2 cellular contexts compared by ENCODE assay signal in genomic region chr18:62442391-62442790, GRCh38.
A peak's percentile ranks its signal among the peaks of the same experiment; 100 is the strongest.
TF ChIP-seq lines count a peak whose summit lies in the region.

No MANE protein-coding gene starts in this region.

TF ChIP-seq in HepG2, 621 proteins besides CTCF, POLR2A, EP300 and RAD21:
- peak; percentile 27; the same call in 1 of the 2 replicates for TF ChIP-seq ZBTB33 (CRISPR knock-in tag; IDR thresholded peaks at IDR 0.05)
- no peak for TF ChIP-seq USF2 (IDR thresholded peaks at IDR 0.05; ENCODE audit: low read depth, low read length)
- TF ChIP-seq USF2 (CRISPR knock-in tag; IDR thresholded peaks at IDR 0.05; ENCODE audit: borderline replicate concordance): no peak
- no peak for TF ChIP-seq TAF1 (CRISPR knock-in tag; IDR thresholded peaks at IDR 0.05)

TF ChIP-seq in H1, 55 proteins besides CTCF, POLR2A, EP300 and RAD21:
- TF ChIP-seq KDM5A (IDR thresholded peaks at IDR 0.05; ENCODE audit: low read length): no peak
- TF ChIP-seq CREB1 (IDR thresholded peaks at IDR 0.05): no peak
- TF ChIP-seq RXRA (IDR thresholded peaks at IDR 0.05; ENCODE audit: insufficient read depth, low read depth, low read length): no peak
- no peak for TF ChIP-seq RFX5 (IDR thresholded peaks at IDR 0.05; ENCODE audit: borderline replicate concordance, low read depth, low read length)
- TF ChIP-seq SAP30 (IDR thresholded peaks at IDR 0.05; ENCODE audit: insufficient read depth, insufficient replicate concordance, low read length): no peak
- no peak for TF ChIP-seq CBX8 (IDR thresholded peaks at IDR 0.05; ENCODE audit: borderline replicate concordance, low read depth, low read length)
- no peak for TF ChIP-seq FOSL1 (IDR thresholded peaks at IDR 0.05; ENCODE audit: insufficient read depth, low read depth, low read length)
- TF ChIP-seq RNF2 (IDR thresholded peaks at IDR 0.05; ENCODE audit: borderline replicate concordance, low read depth, low read length, missing control alignments, poor library complexity, severe bottlenecking): no peak
- TF ChIP-seq TEAD4 (IDR thresholded peaks at IDR 0.05; ENCODE audit: low read depth, low read length): no peak
- TF ChIP-seq BRCA1 (IDR thresholded peaks at IDR 0.05; ENCODE audit: low read depth, low read length): no peak
- no peak for TF ChIP-seq USF2 (IDR thresholded peaks at IDR 0.05; ENCODE audit: low read length)
- no peak for TF ChIP-seq JUN (IDR thresholded peaks at IDR 0.05; ENCODE audit: low read depth, low read length)
- no peak for TF ChIP-seq EZH2 (IDR thresholded peaks at IDR 0.05; ENCODE audit: low read depth, low read length, severe bottlenecking)
